23 cellular contexts compared by ENCODE assay signal in the genomic region with DNA sequence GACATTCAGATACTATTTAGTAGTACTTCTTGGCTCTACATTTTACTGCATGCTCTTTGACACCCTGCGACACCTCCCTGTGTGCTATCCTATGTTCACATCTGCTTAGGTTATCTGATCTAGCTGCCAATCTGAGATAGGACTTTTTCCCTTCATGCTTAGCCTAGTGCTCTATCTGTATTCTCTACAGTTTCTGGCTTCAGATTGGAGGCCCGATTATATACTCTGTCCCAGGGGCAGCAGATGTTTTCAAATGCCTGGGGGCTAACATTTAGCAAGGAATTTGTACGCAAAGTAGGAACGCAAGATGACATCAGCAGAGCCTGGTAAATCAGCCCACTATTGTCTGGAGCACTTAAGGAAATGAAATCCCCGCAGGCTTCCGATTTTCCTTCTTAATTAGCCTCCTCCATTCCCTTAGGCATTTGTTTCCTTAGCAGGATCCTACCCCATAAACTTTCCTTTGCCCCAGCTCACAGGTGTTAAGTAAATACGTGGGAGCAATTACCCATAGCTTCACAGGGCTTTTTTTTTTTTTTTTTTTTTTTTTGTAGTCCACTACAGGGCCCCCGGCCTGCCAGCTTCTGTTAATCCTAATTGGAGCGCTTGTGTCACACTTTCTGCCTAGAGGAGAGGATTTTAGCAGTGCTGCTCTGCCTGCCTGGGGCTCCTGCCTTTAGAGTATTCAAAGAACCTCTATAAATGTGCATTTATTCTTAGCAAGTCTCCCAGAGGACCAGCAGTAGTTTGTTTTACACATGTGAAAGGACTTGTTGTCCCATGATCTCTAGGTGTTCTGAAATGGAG.
DNase-seq lines count a peak whose midpoint lies in the region; ATAC-seq and TF ChIP-seq lines count a peak whose summit lies in the region.
"Had no signal": no experiment of that assay in that cellular context is flagged by ENCODE, and none has a peak within 500 bp of the region (broad histone marks: within the 10 kb centered on the region; RNA-seq: fewer than 3 reads in every experiment).

No MANE protein-coding gene starts in this region.

- no peaks in the 10 kb centered on the region for H3K9me2 ChIP-seq in hepatocyte (replicated peaks; ENCODE audit: insufficient read depth)

- H3K4ac ChIP-seq in neuronal stem cell (ENCODE audit: low read length) = no peak overlapping the region

- H3K27ac ChIP-seq in SJCRH30 = no peak overlapping the region
- H3K27ac ChIP-seq in hepatocyte = no peak overlapping the region
- peak overlapping the region; percentile 74 for H3K27ac ChIP-seq in neuronal stem cell (replicated peaks; ENCODE audit: low read length)
- H3K27ac ChIP-seq: ascending aorta, HL-60, lower lobe of right lung, tibial nerve had no signal

- H3K27me3 ChIP-seq in HAP-1 (ENCODE audit: low read depth) = no peaks in the 10 kb centered on the region
- no peaks in the 10 kb centered on the region for H3K27me3 ChIP-seq in SJCRH30
- H3K27me3 ChIP-seq in hepatocyte = peaks cover 7% of the 10 kb centered on the region
- peaks cover 0 to 32% (median 0%) of the 10 kb centered on the region in 3 experiments for H3K27me3 ChIP-seq in neuronal stem cell (ENCODE audit: control insufficient read depth in 3 of 3, insufficient read depth in 3 of 3, low read depth in 1 of 3, low read length in 3 of 3)
- H3K27me3 ChIP-seq: ascending aorta, MG63, tibial nerve had no signal

- H2BK5ac ChIP-seq in neuronal stem cell (ENCODE audit: low read length) = no peak overlapping the region

- no peaks in the 10 kb centered on the region for H4K20me1 ChIP-seq in hepatocyte (ENCODE audit: insufficient read depth, poor library complexity, severe bottlenecking)

- no peak overlapping the region for H2BK120ac ChIP-seq in neuronal stem cell (ENCODE audit: low read depth, low read length)

- H3K79me1 ChIP-seq in neuronal stem cell (ENCODE audit: low read depth, low read length) = no peaks in the 10 kb centered on the region

- H3K4me3 ChIP-seq in HAP-1 = no peak overlapping the region
- H3K4me3 ChIP-seq in SJCRH30 = peak overlapping the region; percentile 12
- no peak overlapping the region for H3K4me3 ChIP-seq in hepatocyte
- H3K4me3 ChIP-seq in neuronal stem cell (ENCODE audit: low read length in 2 of 2) = no peak overlapping the region
- H3K4me3 ChIP-seq: ascending aorta, lower lobe of right lung, MG63, tibial nerve had no signal

- H2AK5ac ChIP-seq in neuronal stem cell (ENCODE audit: low read depth, low read length) = no peak overlapping the region

- WGBS in hepatocyte (ENCODE audit: low lambda C conversion rate, missing lambda C conversion rate) = 33% methylated on average over 9 of the region's 9 CpGs
- no CpG with 5 or more reads among the region's 9 CpGs for WGBS in neuronal stem cell (ENCODE audit: extremely low coverage in 2 of 2, insufficient read length in 2 of 2, insufficient replicate concordance in 1 of 2), 2 donors

- H3K36me3 ChIP-seq in HAP-1 (replicated peaks) = no peaks in the 10 kb centered on the region
- no peaks in the 10 kb centered on the region for H3K36me3 ChIP-seq in SJCRH30
- no peaks in the 10 kb centered on the region for H3K36me3 ChIP-seq in hepatocyte (replicated peaks; ENCODE audit: insufficient read depth, low read depth)
- H3K36me3 ChIP-seq in neuronal stem cell (replicated peaks in 1 of 2; ENCODE audit: control insufficient read depth in 2 of 2, insufficient read depth in 2 of 2, low read length in 2 of 2) = no peaks in the 10 kb centered on the region
- H3K36me3 ChIP-seq: ascending aorta, lower lobe of right lung, MG63, tibial nerve had no signal

- no peak overlapping the region for H4K91ac ChIP-seq in neuronal stem cell (ENCODE audit: low read depth, low read length, poor library complexity)

- H3K9me3 ChIP-seq in HAP-1 (no peaks in the 10 kb centered on the region), SJCRH30 (replicated peaks) (no peaks in the 10 kb centered on the region), hepatocyte (ENCODE audit: low read depth) (no peaks in the 10 kb centered on the region), neuronal stem cell (replicated peaks in 1 of 2; ENCODE audit: control insufficient read depth in 2 of 2, insufficient read depth in 1 of 2, low read depth in 1 of 2, low read length in 2 of 2) (no peaks in the 10 kb centered on the region)
- H3K9me3 ChIP-seq: ascending aorta, lower lobe of right lung, MG63, tibial nerve had no signal

- no peak overlapping the region for H2AFZ ChIP-seq in hepatocyte
- H2AFZ ChIP-seq in neuronal stem cell (ENCODE audit: low read length) = no peak overlapping the region

- H2BK12ac ChIP-seq in neuronal stem cell (ENCODE audit: low read length) = no peak overlapping the region

- peak; percentile 9 to 12 for DNase-seq in HAP-1 (ENCODE audit: low spot score in 2 of 2)
- peak; percentile 75 to 86 for DNase-seq in SJCRH30
- DNase-seq in hepatocyte (ENCODE audit: low spot score) = peak; percentile 9
- DNase-seq in neuronal stem cell (ENCODE audit: low spot score) = peak; percentile 71
- DNase-seq in NCI-H1048 (lab: John Stamatoyannopoulos, UW) = no peak
- DNase-seq in NCI-H2081 treated with DMSO at 0.1 percent for 48 hours (lab: John Stamatoyannopoulos, UW) = no peak
- DNase-seq in ureter (ENCODE audit: low spot score) = no peak
- DNase-seq: activated CD8-positive, alpha-beta T cell treated with anti-CD3 and anti-CD28 coated beads for 36 hours; activated naive CD4-positive, alpha-beta T cell treated with anti-CD3 and anti-CD28 coated beads for 36 hours; activated T-cell treated with anti-CD3 and anti-CD28 coated beads, Interleukin-2, amount 50 U/mL, for 1 hour; cerebellar nuclear complex; effector memory CD4-positive, alpha-beta T cell; H7; lower lobe of right lung; MG63; NCI-H187 treated with DMSO at 0.1 percent for 48 hours; NCI-H510A; stimulated activated CD4-positive, alpha-beta T cell treated with anti-CD3 and anti-CD28 coated beads, Interleukin-2, amount 100 ng/mL, for 24 hours; stimulated activated naive CD4-positive, alpha-beta T cell treated with Interleukin-2 at 50 U/mL for 16 hours had no signal

- H3K79me2 ChIP-seq in hepatocyte = no peaks in the 10 kb centered on the region

- no peak for TF ChIP-seq CTCF in hepatocyte (IDR thresholded peaks at IDR 0.05; ENCODE audit: poor library complexity)

- H4K8ac ChIP-seq in neuronal stem cell (ENCODE audit: low read depth, low read length) = no peak overlapping the region

- H2BK15ac ChIP-seq in neuronal stem cell (ENCODE audit: low read length) = no peak overlapping the region

- H3K4me2 ChIP-seq in hepatocyte (peak overlapping the region; percentile 47), neuronal stem cell (ENCODE audit: insufficient read depth, low read length, poor library complexity, severe bottlenecking) (no peak overlapping the region)

- in situ Hi-C loops in HAP-1 (cut with MboI; ENCODE audit: low sequenced_read_pairs) = no loop called here

- H3K23ac ChIP-seq in neuronal stem cell (ENCODE audit: low read depth, low read length, poor library complexity) = no peak overlapping the region

- H3K14ac ChIP-seq in neuronal stem cell (ENCODE audit: low read length) = no peak overlapping the region

- no peak overlapping the region for H3K18ac ChIP-seq in neuronal stem cell (ENCODE audit: low read length)

- no peaks in the 10 kb centered on the region for H3K4me1 ChIP-seq in HAP-1
- H3K4me1 ChIP-seq in SJCRH30 = peaks cover 11% of the 10 kb centered on the region
- H3K4me1 ChIP-seq in hepatocyte (ENCODE audit: insufficient read depth) = peaks cover 4% of the 10 kb centered on the region
- peaks cover 0 to 18% of the 10 kb centered on the region in 2 donors for H3K4me1 ChIP-seq in neuronal stem cell (ENCODE audit: control insufficient read depth in 2 of 2, insufficient read depth in 1 of 2, low read depth in 1 of 2, low read length in 2 of 2)

- H3K9ac ChIP-seq in neuronal stem cell (ENCODE audit: low read depth, low read length, poor library complexity) = no peak overlapping the region

- ATAC-seq in HG02798 (IDR thresholded peaks at IDR 0.05; ENCODE audit: poor library complexity, unreplicated experiment) = no peak
- ATAC-seq: activated CD8-positive, alpha-beta T cell treated with anti-CD3 and anti-CD28 coated beads for 36 hours had no signal

Comparison
In these comparisons a context has a peak if more than half of its experiments do, and no peak if none do; other contexts are left out.
1. DNase-seq: peak in HAP-1 (2 of 2), SJCRH30 (2 of 2), hepatocyte (single experiment) and neuronal stem cell (single experiment); none in NCI-H1048 (single experiment), NCI-H2081 treated with DMSO at 0.1 percent for 48 hours (single experiment) and ureter (single experiment).